Comparison of ENCODE assay signal across 1 cellular context in the genomic region with DNA sequence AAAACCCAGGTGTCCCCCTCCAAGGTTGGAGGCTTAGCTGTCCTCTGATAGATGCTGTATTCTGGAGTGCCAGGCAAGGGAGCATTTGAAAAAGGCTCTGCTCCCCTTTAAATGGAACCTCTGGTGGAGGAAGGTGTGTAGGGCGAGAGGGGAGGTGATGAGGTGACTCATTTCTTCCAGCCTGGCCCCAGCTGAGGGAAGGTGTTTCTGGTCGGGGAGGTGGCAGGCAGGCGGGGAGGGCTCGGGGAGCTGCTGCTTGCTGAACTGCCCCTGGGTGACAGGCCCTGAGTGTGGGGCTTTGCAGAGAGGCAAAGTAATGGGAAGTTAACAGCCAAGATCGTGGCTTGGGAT.
TF ChIP-seq lines count a peak whose summit lies in the region.

No MANE protein-coding gene starts in this region.

TF ChIP-seq in GM23338, 12 proteins besides CTCF, POLR2A, EP300 and RAD21 (continued from another document):
- TF ChIP-seq, protein P1, sequence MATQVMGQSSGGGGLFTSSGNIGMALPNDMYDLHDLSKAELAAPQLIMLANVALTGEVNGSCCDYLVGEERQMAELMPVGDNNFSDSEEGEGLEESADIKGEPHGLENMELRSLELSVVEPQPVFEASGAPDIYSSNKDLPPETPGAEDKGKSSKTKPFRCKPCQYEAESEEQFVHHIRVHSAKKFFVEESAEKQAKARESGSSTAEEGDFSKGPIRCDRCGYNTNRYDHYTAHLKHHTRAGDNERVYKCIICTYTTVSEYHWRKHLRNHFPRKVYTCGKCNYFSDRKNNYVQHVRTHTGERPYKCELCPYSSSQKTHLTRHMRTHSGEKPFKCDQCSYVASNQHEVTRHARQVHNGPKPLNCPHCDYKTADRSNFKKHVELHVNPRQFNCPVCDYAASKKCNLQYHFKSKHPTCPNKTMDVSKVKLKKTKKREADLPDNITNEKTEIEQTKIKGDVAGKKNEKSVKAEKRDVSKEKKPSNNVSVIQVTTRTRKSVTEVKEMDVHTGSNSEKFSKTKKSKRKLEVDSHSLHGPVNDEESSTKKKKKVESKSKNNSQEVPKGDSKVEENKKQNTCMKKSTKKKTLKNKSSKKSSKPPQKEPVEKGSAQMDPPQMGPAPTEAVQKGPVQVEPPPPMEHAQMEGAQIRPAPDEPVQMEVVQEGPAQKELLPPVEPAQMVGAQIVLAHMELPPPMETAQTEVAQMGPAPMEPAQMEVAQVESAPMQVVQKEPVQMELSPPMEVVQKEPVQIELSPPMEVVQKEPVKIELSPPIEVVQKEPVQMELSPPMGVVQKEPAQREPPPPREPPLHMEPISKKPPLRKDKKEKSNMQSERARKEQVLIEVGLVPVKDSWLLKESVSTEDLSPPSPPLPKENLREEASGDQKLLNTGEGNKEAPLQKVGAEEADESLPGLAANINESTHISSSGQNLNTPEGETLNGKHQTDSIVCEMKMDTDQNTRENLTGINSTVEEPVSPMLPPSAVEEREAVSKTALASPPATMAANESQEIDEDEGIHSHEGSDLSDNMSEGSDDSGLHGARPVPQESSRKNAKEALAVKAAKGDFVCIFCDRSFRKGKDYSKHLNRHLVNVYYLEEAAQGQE (IDR thresholded peaks at IDR 0.05; ENCODE audit: unreplicated experiment) = no peak
- TF ChIP-seq, protein P2, sequence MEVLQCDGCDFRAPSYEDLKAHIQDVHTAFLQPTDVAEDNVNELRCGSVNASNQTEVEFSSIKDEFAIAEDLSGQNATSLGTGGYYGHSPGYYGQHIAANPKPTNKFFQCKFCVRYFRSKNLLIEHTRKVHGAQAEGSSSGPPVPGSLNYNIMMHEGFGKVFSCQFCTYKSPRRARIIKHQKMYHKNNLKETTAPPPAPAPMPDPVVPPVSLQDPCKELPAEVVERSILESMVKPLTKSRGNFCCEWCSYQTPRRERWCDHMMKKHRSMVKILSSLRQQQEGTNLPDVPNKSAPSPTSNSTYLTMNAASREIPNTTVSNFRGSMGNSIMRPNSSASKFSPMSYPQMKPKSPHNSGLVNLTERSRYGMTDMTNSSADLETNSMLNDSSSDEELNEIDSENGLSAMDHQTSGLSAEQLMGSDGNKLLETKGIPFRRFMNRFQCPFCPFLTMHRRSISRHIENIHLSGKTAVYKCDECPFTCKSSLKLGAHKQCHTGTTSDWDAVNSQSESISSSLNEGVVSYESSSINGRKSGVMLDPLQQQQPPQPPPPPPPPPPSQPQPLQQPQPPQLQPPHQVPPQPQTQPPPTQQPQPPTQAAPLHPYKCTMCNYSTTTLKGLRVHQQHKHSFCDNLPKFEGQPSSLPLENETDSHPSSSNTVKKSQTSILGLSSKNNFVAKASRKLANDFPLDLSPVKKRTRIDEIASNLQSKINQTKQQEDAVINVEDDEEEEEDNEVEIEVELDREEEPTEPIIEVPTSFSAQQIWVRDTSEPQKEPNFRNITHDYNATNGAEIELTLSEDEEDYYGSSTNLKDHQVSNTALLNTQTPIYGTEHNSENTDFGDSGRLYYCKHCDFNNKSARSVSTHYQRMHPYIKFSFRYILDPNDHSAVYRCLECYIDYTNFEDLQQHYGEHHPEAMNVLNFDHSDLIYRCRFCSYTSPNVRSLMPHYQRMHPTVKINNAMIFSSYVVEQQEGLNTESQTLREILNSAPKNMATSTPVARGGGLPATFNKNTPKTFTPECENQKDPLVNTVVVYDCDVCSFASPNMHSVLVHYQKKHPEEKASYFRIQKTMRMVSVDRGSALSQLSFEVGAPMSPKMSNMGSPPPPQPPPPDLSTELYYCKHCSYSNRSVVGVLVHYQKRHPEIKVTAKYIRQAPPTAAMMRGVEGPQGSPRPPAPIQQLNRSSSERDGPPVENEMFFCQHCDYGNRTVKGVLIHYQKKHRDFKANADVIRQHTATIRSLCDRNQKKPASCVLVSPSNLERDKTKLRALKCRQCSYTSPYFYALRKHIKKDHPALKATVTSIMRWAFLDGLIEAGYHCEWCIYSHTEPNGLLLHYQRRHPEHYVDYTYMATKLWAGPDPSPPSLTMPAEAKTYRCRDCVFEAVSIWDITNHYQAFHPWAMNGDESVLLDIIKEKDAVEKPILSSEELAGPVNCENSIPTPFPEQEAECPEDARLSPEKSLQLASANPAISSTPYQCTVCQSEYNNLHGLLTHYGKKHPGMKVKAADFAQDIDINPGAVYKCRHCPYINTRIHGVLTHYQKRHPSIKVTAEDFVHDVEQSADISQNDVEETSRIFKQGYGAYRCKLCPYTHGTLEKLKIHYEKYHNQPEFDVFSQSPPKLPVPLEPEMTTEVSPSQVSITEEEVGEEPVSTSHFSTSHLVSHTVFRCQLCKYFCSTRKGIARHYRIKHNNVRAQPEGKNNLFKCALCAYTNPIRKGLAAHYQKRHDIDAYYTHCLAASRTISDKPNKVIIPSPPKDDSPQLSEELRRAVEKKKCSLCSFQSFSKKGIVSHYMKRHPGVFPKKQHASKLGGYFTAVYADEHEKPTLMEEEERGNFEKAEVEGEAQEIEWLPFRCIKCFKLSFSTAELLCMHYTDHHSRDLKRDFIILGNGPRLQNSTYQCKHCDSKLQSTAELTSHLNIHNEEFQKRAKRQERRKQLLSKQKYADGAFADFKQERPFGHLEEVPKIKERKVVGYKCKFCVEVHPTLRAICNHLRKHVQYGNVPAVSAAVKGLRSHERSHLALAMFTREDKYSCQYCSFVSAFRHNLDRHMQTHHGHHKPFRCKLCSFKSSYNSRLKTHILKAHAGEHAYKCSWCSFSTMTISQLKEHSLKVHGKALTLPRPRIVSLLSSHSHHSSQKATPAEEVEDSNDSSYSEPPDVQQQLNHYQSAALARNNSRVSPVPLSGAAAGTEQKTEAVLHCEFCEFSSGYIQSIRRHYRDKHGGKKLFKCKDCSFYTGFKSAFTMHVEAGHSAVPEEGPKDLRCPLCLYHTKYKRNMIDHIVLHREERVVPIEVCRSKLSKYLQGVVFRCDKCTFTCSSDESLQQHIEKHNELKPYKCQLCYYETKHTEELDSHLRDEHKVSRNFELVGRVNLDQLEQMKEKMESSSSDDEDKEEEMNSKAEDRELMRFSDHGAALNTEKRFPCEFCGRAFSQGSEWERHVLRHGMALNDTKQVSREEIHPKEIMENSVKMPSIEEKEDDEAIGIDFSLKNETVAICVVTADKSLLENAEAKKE (CRISPR knock-in tag; IDR thresholded peaks at IDR 0.05) = no peak
TF ChIP-seq in GM23338: peak in this region for 0.
